8 cellular contexts compared by ENCODE assay signal in the genomic region with DNA sequence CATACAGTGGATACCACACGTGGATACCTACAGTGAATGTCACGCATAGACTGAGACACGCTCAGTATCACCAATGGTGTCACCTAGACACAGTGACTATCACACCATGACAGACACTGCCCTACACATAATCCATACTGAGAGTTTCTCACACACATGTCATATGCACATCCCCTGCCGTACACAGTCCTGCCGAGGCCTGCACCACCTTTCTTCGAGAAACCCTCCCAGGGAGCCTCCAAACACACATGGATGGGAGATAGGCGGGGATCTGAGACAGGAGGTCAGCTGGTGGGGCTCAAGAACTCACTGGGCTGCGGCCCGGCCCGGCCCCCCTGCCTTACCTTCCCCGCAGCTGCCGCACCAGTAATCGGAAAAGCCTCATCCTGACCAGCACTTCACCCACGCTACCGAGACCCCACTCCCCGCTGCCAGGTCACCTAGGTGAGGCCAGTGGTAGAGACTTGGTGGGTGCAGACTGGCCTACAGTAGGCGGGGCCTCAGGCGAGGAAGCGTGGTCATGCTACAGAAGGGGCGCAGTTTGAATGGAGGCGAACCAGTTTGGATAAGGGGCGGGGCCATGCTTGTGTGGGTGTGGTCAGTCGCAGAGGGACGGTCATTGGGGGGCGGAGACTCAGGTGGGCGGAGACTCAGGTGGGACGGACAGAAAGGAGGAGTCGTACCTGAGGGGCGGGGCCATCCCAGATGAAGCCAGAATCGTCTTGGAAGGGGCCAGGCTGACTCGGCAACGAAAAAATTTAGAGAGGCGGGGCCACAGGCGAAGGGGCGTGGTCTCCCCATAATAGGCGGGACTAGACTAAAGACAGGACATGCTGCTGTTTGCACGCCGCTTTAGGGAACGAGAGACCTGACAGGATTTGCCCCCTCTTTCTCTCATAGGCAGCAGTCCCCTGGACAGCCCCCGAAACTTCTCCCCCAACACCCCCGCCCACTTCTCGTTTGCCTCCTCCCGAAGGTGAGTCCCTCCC. TPM values are rescaled to one million over a fixed set of nuclear protein-coding genes. Genes with fewer than 3 reads are reported as not detected.
DNase-seq lines count a peak whose midpoint lies in the region; ATAC-seq, FAIRE-seq and TF ChIP-seq lines count a peak whose summit lies in the region.

No MANE protein-coding gene starts in this region.

- H3K4me1 ChIP-seq in GM23338 (ENCODE audit: insufficient read depth) (peaks cover 25% of the 10 kb centered on the region), mammary epithelial cell (ENCODE audit: insufficient read depth, low read length) (peaks cover 10% of the 10 kb centered on the region), suprapubic skin (peaks cover 19% of the 10 kb centered on the region)

- DNase-seq in AG10803 (ENCODE audit: low read depth) (peak; percentile 46), GM23338 (ENCODE audit: low spot score) (peak; percentile 98), RPMI7951 (ENCODE audit: low read depth) (peak; percentile 61), mammary epithelial cell (peak; percentile 84), left kidney (ENCODE audit: low read depth, low spot score) (peak; percentile 88), suprapubic skin (ENCODE audit: low spot score in 2 of 2) (peak in 1 of 2 donors; percentile 68), DMS79 (lab: John Stamatoyannopoulos, UW) (no peak), HTR-8/SVneo (ENCODE audit: insufficient read length, low spot score) (no peak)

- no peaks in the 10 kb centered on the region for H3K36me3 ChIP-seq in GM23338 (ENCODE audit: insufficient read depth)
- no peaks in the 10 kb centered on the region for H3K36me3 ChIP-seq in mammary epithelial cell (ENCODE audit: insufficient read depth, low read length)
- no peaks in the 10 kb centered on the region for H3K36me3 ChIP-seq in suprapubic skin

- intact Hi-C loops in mammary epithelial cell (cut with micrococcal nuclease), result no loop called here

- H3K27ac Mint-ChIP-seq in GM23338, result peak overlapping the region; percentile 98

- no peaks in the 10 kb centered on the region for H3K9me3 ChIP-seq in mammary epithelial cell (replicated peaks; ENCODE audit: insufficient read depth, low read length)
- no peaks in the 10 kb centered on the region for H3K9me3 ChIP-seq in suprapubic skin

- peaks cover 11% of the 10 kb centered on the region for H4K20me1 ChIP-seq in GM23338 (replicated peaks; ENCODE audit: insufficient read depth)
- H4K20me1 ChIP-seq in mammary epithelial cell (ENCODE audit: insufficient read depth, low read length), result no peaks in the 10 kb centered on the region

- no peaks in the 10 kb centered on the region; the same call in 2 of the 3 replicates for H3K9me3 Mint-ChIP-seq in GM23338

- CTCF ChIA-PET in mammary epithelial cell (lab: Charles Lee; ENCODE audit: low non-redundant PET), result no interaction called here

- in situ Hi-C loops in mammary epithelial cell (cut with MboI; ENCODE audit: low sequenced_read_pairs in 2 of 2), result loop anchor here (10.0 kb wide), 1 partner anchor 76 kb away; no protein-coding TSS in a partner anchor

- no peaks in the 10 kb centered on the region for H3K9me2 ChIP-seq in GM23338 (ENCODE audit: insufficient read depth)

- H3K4me3 ChIP-seq in AG10803 (ENCODE audit: low read length) (peak overlapping the region; percentile 34), GM23338 (peak overlapping the region; percentile 92), mammary epithelial cell (replicated peaks in 1 of 3; ENCODE audit: insufficient read depth in 1 of 3, low read depth in 2 of 3, low read length in 3 of 3) (peak overlapping the region; percentile 8 to 34 (median 22)), suprapubic skin (peak overlapping the region; percentile 24)

- H3K27ac ChIP-seq in GM23338 (ENCODE audit: low read depth), result peak overlapping the region; percentile 78
- H3K27ac ChIP-seq in mammary epithelial cell (ENCODE audit: insufficient read depth, low read depth, low read length), result no peak overlapping the region
- no peak overlapping the region for H3K27ac ChIP-seq in suprapubic skin

- BruUV-seq in mammary epithelial cell (replicated peaks; lab: Mats Ljungman, UMichigan), result no TSS peak

- no peak overlapping the region for H3K9ac ChIP-seq in mammary epithelial cell (ENCODE audit: insufficient read depth, low read length)

- TF ChIP-seq POLR2A in suprapubic skin (IDR thresholded peaks at IDR 0.05), result no peak

- ATAC-seq in GM23338, result peak; percentile 59

- TF ChIP-seq CTCF in AG10803 (conservative IDR thresholded peaks at IDR 0.05; ENCODE audit: low read length) (no peak), GM23338 (conservative IDR thresholded peaks at IDR 0.05; ENCODE audit: low read depth in 2 of 2) (no peak), mammary epithelial cell (conservative IDR thresholded peaks at IDR 0.05 in 1 of 2, IDR thresholded peaks at IDR 0.05 in 1 of 2; ENCODE audit: extremely low read depth in 1 of 2, insufficient read depth in 1 of 2, low read depth in 1 of 2, low read length in 2 of 2) (no peak), suprapubic skin (IDR thresholded peaks at IDR 0.05) (no peak)

- peak overlapping the region; percentile 94 for H3K4me2 ChIP-seq in GM23338
- H3K4me2 ChIP-seq in mammary epithelial cell (ENCODE audit: insufficient read depth, low read depth, low read length), result peak overlapping the region; percentile 80

- dilution Hi-C loops in mammary epithelial cell (cut with HindIII; ENCODE audit: low sequenced_read_pairs), result no loop called here

- H2AFZ ChIP-seq in GM23338 (no peak overlapping the region), mammary epithelial cell (ENCODE audit: low read depth, low read length) (peak overlapping the region; percentile 81)

- peak overlapping the region; percentile 79 for H3K4me3 Mint-ChIP-seq in GM23338

- H3K36me3 Mint-ChIP-seq in GM23338 (ENCODE audit: low read depth), result peaks cover 9% of the 10 kb centered on the region; the same call in 1 of the 3 replicates

- 28% methylated on average over 15 of the region's 43 CpGs for WGBS in mammary epithelial cell (ENCODE audit: low coverage, missing lambda C conversion rate)
- 16% methylated on average over 35 of the region's 43 CpGs for WGBS in suprapubic skin

- H3K27me3 ChIP-seq in GM23338 (ENCODE audit: insufficient read depth) (peaks cover 2% of the 10 kb centered on the region; the same call in 1 of the 2 replicates), mammary epithelial cell (ENCODE audit: insufficient read depth, low read length) (peaks cover 4% of the 10 kb centered on the region), suprapubic skin (peaks cover 91% of the 10 kb centered on the region)

- FAIRE-seq in HTR-8/SVneo (lab: Jason Lieb, UNC), result no peak

- peaks cover 45% of the 10 kb centered on the region for H3F3A ChIP-seq in GM23338 (replicated peaks; ENCODE audit: low read depth)

- peaks cover 40% of the 10 kb centered on the region for H3K4me1 Mint-ChIP-seq in GM23338

- H3K79me2 ChIP-seq in GM23338 (replicated peaks; ENCODE audit: insufficient read depth), result peaks cover 8% of the 10 kb centered on the region
- H3K79me2 ChIP-seq in mammary epithelial cell (ENCODE audit: insufficient read depth, low read length), result no peaks in the 10 kb centered on the region

- TF ChIP-seq EP300 in suprapubic skin (IDR thresholded peaks at IDR 0.05), result no peak

- peaks cover 19% of the 10 kb centered on the region for H3K27me3 Mint-ChIP-seq in GM23338 (ENCODE audit: insufficient read depth, low read depth, poor library complexity)

TF ChIP-seq in GM23338, 12 proteins besides CTCF, POLR2A, EP300 and RAD21 (continues in another document):
- TF ChIP-seq JUNB (IDR thresholded peaks at IDR 0.05; ENCODE audit: unreplicated experiment), result no peak

RNA-seq across cellular contexts. Expression of gene MAST1, which starts 2.1 kb away (rescaled TPM):
- 13.4 and 19.9 TPM in 2 replicates for total RNA-seq in GM23338 (2014; rRNA removed; shearing (Covaris generic))
- polyA plus RNA-seq in GM23338 (2016; fragmentation: Nextera tagmentation; extraction: Ambion mirVana) (8.9 and 13.9 TPM in 2 replicates), mammary epithelial cell (0.42 TPM)
- 0.10 and 1.6 TPM in 2 replicates for total RNA-seq in RPMI7951 (2014; rRNA removed; shearing (Covaris generic))
- total RNA-seq in mammary epithelial cell (1 to 10 TPM in 1 of 2 donors, under 1 TPM in 1; 0.50 to 2.2 TPM), suprapubic skin (1 to 10 TPM; 2.7 to 5.3 (median 3.7) TPM)
- polyA minus RNA-seq in mammary epithelial cell, result not detected

RNA-seq across cellular contexts. Expression of gene RTBDN, which starts 6.0 kb away (rescaled TPM):
- total RNA-seq in GM23338 (2014; rRNA removed; shearing (Covaris generic)), result 3.3 and 4.1 TPM in 2 replicates
- polyA plus RNA-seq in GM23338 (2016; fragmentation: Nextera tagmentation; extraction: Ambion mirVana) (4.4 and 4.6 TPM in 2 replicates), mammary epithelial cell (not detected)
- 0.68 TPM in 1 of 2 replicates, not detected in the other for total RNA-seq in RPMI7951 (2014; rRNA removed; shearing (Covaris generic))
- total RNA-seq in mammary epithelial cell (not detected), suprapubic skin (not detected)
- not detected for polyA minus RNA-seq in mammary epithelial cell

RNA-seq across cellular contexts. Expression of gene RNASEH2A, which starts 34.0 kb away (rescaled TPM):
- 62.6 and 68.2 TPM in 2 replicates for total RNA-seq in GM23338 (2014; rRNA removed; shearing (Covaris generic))
- polyA plus RNA-seq in GM23338 (2016; fragmentation: Nextera tagmentation; extraction: Ambion mirVana) (39.4 and 40.5 TPM in 2 replicates), mammary epithelial cell (71.6 TPM)
- 83.6 and 99.1 TPM in 2 replicates for total RNA-seq in RPMI7951 (2014; rRNA removed; shearing (Covaris generic))
- total RNA-seq in mammary epithelial cell (10 to 100 TPM in 1 of 2 donors, 1 to 10 TPM in 1; 7.0 to 27.8 TPM), suprapubic skin (10 to 100 TPM; 12.3 to 15.4 (median 14.0) TPM)
- polyA minus RNA-seq in mammary epithelial cell, result 24.4 TPM

RNA-seq across cellular contexts. Expression of gene THSD8, which starts 38.5 kb away (rescaled TPM):
- total RNA-seq in GM23338 (2014; rRNA removed; shearing (Covaris generic)), result 0.38 TPM in 1 of 2 replicates, not detected in the other
- polyA plus RNA-seq in GM23338 (2016; fragmentation: Nextera tagmentation; extraction: Ambion mirVana) (38.5 and 42.2 TPM in 2 replicates), mammary epithelial cell (not detected)
- total RNA-seq in RPMI7951 (2014; rRNA removed; shearing (Covaris generic)), result not detected in 2 replicates
- total RNA-seq in mammary epithelial cell (10 to 100 TPM in 1 of 2 donors, not detected in 1; 19.8 TPM), suprapubic skin (1 to 10 TPM in 1 of 4 donors, not detected in 3; 1.6 TPM)
- 24.4 TPM for polyA minus RNA-seq in mammary epithelial cell

RNA-seq across cellular contexts. Expression of gene PRDX2, which starts 38.8 kb away (rescaled TPM):
- 465 and 486 TPM in 2 replicates for total RNA-seq in GM23338 (2014; rRNA removed; shearing (Covaris generic))
- polyA plus RNA-seq in GM23338 (2016; fragmentation: Nextera tagmentation; extraction: Ambion mirVana) (314 and 346 TPM in 2 replicates), mammary epithelial cell (377 TPM)
- total RNA-seq in RPMI7951 (2014; rRNA removed; shearing (Covaris generic)), result 443 and 513 TPM in 2 replicates
- total RNA-seq in mammary epithelial cell (100 to 1,000 TPM; 169 to 202 TPM), suprapubic skin (100 to 1,000 TPM; 270 to 579 (median 540) TPM)
- 324 TPM for polyA minus RNA-seq in mammary epithelial cell

Comparison
In these comparisons a context has a peak if more than half of its experiments do, and no peak if none do; other contexts are left out.
1. DNase-seq: peak in AG10803 (single experiment), GM23338 (single experiment), RPMI7951 (single experiment), mammary epithelial cell (single experiment) and left kidney (single experiment); none in DMS79 (single experiment) and HTR-8/SVneo (single experiment).
2. H3K4me3 ChIP-seq: peak in every context shown above with its lines; median percentile 92 in GM23338; 34 in AG10803; 24 in suprapubic skin; 22 in mammary epithelial cell.